In genomic region chr14:67674480-67675218, GRCh38 we compare ENCODE assay signal across 8 cellular contexts.
DNase-seq lines count a peak whose midpoint lies in the region; ATAC-seq and TF ChIP-seq lines count a peak whose summit lies in the region.

TSS of gene VTI1B (minus strand) at chr14:67674632. CDS start at chr14:67674489, 143 bp downstream.

- H3K4me3 ChIP-seq in AG09309 (ENCODE audit: control insufficient read depth, low read depth, low read length) = peak within 1 kb of the TSS; percentile 71
- peak within 1 kb of the TSS; percentile 80 to 89 for H3K4me3 ChIP-seq in cardiac fibroblast (replicated peaks in 1 of 2; ENCODE audit: low read depth in 2 of 2, low read length in 2 of 2)

- in situ Hi-C loops in GM18951 (cut with MboI; ENCODE audit: low sequenced_read_pairs, unreplicated experiment) = no loop called here

- TF ChIP-seq POLR2A in GM18951 (IDR thresholded peaks at IDR 0.05; ENCODE audit: extremely low read depth, insufficient read depth, insufficient read length) = peak; percentile 83

- peak; percentile 91 for ATAC-seq in HG03159 (IDR thresholded peaks at IDR 0.05; ENCODE audit: unreplicated experiment)

- TF ChIP-seq CTCF in AG09309 (IDR thresholded peaks at IDR 0.05; ENCODE audit: control insufficient read depth, insufficient read depth, low read depth, low read length, missing control alignments) = peak; percentile 28
- peak; percentile 2 for TF ChIP-seq CTCF in cardiac fibroblast (IDR thresholded peaks at IDR 0.05; ENCODE audit: low read depth, low read length)

- DNase-seq in AG09309 (ENCODE audit: low read depth) (no peak), NCI-H2227 treated with DMSO at 0.1 percent for 48 hours (lab: John Stamatoyannopoulos, UW) (peak; percentile 90), cardiac fibroblast (ENCODE audit: low read depth in 2 of 2) (peak; percentile 75 to 78), iris pigment epithelial cell (ENCODE audit: low read depth) (peak; percentile 72)
- peak; percentile 61 to 72 (median 70) for DNase-seq in activated CD4-positive, CD25-positive, alpha-beta regulatory T cell (lab: John Stamatoyannopoulos, UW)
- DNase-seq in stimulated activated CD4-positive, alpha-beta T cell treated with anti-CD3 and anti-CD28 coated beads, Interleukin-12 subunit alpha, Interleukin-12 subunit beta, amount 100 ng/mL, for 24 hours (ENCODE audit: low read depth in 2 of 2) = peak; percentile 59 to 61
